In genomic region chrX:124256981-124257380, GRCh38 we compare ENCODE assay signal across 18 cellular contexts.
DNase-seq lines count a peak whose midpoint lies in the region; TF ChIP-seq lines count a peak whose summit lies in the region.
"Had no signal": no experiment of that assay in that cellular context is flagged by ENCODE, and none has a peak within 500 bp of the region (broad histone marks: within the 10 kb centered on the region; RNA-seq: fewer than 3 reads in every experiment).

No MANE protein-coding gene starts in this region.

- no peaks in the 10 kb centered on the region for H3K9me3 ChIP-seq in SK-N-MC (ENCODE audit: low read depth, low read length)
- H3K9me3 ChIP-seq in esophagus muscularis mucosa: no peaks in the 10 kb centered on the region
- H3K9me3 ChIP-seq: BLaER1 had no signal

- peak overlapping the region; percentile 97 for H3K27ac ChIP-seq in SK-N-MC
- peak overlapping the region; percentile 44 to 68 (median 56) for H3K27ac ChIP-seq in esophagus muscularis mucosa (replicated peaks in 1 of 4)
- H3K27ac ChIP-seq: BLaER1 had no signal

- peaks cover 0 to 37% (median 16%) of the 10 kb centered on the region in 4 donors for H3K4me1 ChIP-seq in esophagus muscularis mucosa
- H3K4me1 ChIP-seq: BLaER1 had no signal

- peak overlapping the region; percentile 59 for H3K27ac Mint-ChIP-seq in activated naive CD4-positive, alpha-beta T cell treated with anti-CD3 and anti-CD28 coated beads, Interleukin-2, amount 50 U/mL, for 24 hours
- H3K27ac Mint-ChIP-seq in activated naive CD4-positive, alpha-beta T cell treated with anti-CD3 and anti-CD28 coated beads for 36 hours: no peak overlapping the region
- H3K27ac Mint-ChIP-seq in nephron progenitor cell: peak overlapping the region; percentile 13
- H3K27ac Mint-ChIP-seq in activated T-cell treated with anti-CD3 and anti-CD28 coated beads, Interleukin-2, amount 50 U/mL, for 24 hours: no peak overlapping the region
- H3K27ac Mint-ChIP-seq: CD14-positive monocyte; CD4-positive, alpha-beta memory T cell; HFFc6 had no signal

- intact Hi-C loops in activated naive CD4-positive, alpha-beta T cell treated with anti-CD3 and anti-CD28 coated beads for 36 hours (cut with micrococcal nuclease): loop anchor here (5.0 kb wide), 1 partner anchor 40 kb away; no protein-coding TSS in a partner anchor
- intact Hi-C loops in esophagus muscularis mucosa (cut with DNase I): no loop called here

- no peak overlapping the region for H3K4me3 ChIP-seq in SK-N-MC
- no peak overlapping the region for H3K4me3 ChIP-seq in esophagus muscularis mucosa
- H3K4me3 ChIP-seq: BLaER1 had no signal

- H3K27me3 ChIP-seq in esophagus muscularis mucosa: no peaks in the 10 kb centered on the region

- H3K9ac ChIP-seq in SK-N-MC (ENCODE audit: insufficient read length): no peak overlapping the region
- H3K9ac ChIP-seq: BLaER1 had no signal

- no peaks in the 10 kb centered on the region for H3K36me3 Mint-ChIP-seq in activated naive CD4-positive, alpha-beta T cell treated with anti-CD3 and anti-CD28 coated beads, Interleukin-2, amount 50 U/mL, for 24 hours
- H3K36me3 Mint-ChIP-seq in activated naive CD4-positive, alpha-beta T cell treated with anti-CD3 and anti-CD28 coated beads for 36 hours (ENCODE audit: low read depth): no peaks in the 10 kb centered on the region
- H3K36me3 Mint-ChIP-seq in nephron progenitor cell (ENCODE audit: low read depth): no peaks in the 10 kb centered on the region
- H3K36me3 Mint-ChIP-seq in activated T-cell treated with anti-CD3 and anti-CD28 coated beads, Interleukin-2, amount 50 U/mL, for 24 hours (ENCODE audit: low read depth): no peaks in the 10 kb centered on the region
- H3K36me3 Mint-ChIP-seq: CD14-positive monocyte; CD4-positive, alpha-beta memory T cell had no signal

- no peak for DNase-seq in activated naive CD4-positive, alpha-beta T cell treated with anti-CD3 and anti-CD28 coated beads for 36 hours
- DNase-seq in SK-N-MC (ENCODE audit: low read depth, low spot score) (no peak), esophagus muscularis mucosa (ENCODE audit: extremely low spot score) (no peak), nephron progenitor cell (no peak), T-helper 2 cell (no peak), HUDEP-2 (lab: John Stamatoyannopoulos, UW; ENCODE audit: unreplicated experiment in 76 of 76) (no peak)
- no peak for DNase-seq in activated T-cell treated with anti-CD3 and anti-CD28 coated beads, Interleukin-2, amount 50 U/mL, for 24 hours
- DNase-seq: 8988T; CD4-positive, alpha-beta memory T cell; DMS153; DMS79; GDM1; GOT3; H7; HFFc6 had no signal

- 32% methylated on average over 3 of the region's 3 CpGs for WGBS in esophagus muscularis mucosa

- H3K27me3 Mint-ChIP-seq in activated naive CD4-positive, alpha-beta T cell treated with anti-CD3 and anti-CD28 coated beads, Interleukin-2, amount 50 U/mL, for 24 hours: no peaks in the 10 kb centered on the region
- no peaks in the 10 kb centered on the region for H3K27me3 Mint-ChIP-seq in activated naive CD4-positive, alpha-beta T cell treated with anti-CD3 and anti-CD28 coated beads for 36 hours (ENCODE audit: low read depth)
- no peaks in the 10 kb centered on the region for H3K27me3 Mint-ChIP-seq in nephron progenitor cell (ENCODE audit: low read depth, poor library complexity)
- peaks cover 11% of the 10 kb centered on the region for H3K27me3 Mint-ChIP-seq in activated T-cell treated with anti-CD3 and anti-CD28 coated beads, Interleukin-2, amount 50 U/mL, for 24 hours
- H3K27me3 Mint-ChIP-seq: CD4-positive, alpha-beta memory T cell had no signal

- no peaks in the 10 kb centered on the region for H3K9me3 Mint-ChIP-seq in activated naive CD4-positive, alpha-beta T cell treated with anti-CD3 and anti-CD28 coated beads, Interleukin-2, amount 50 U/mL, for 24 hours
- H3K9me3 Mint-ChIP-seq in activated naive CD4-positive, alpha-beta T cell treated with anti-CD3 and anti-CD28 coated beads for 36 hours: no peaks in the 10 kb centered on the region
- H3K9me3 Mint-ChIP-seq in nephron progenitor cell: no peaks in the 10 kb centered on the region
- peaks cover 2% of the 10 kb centered on the region for H3K9me3 Mint-ChIP-seq in activated T-cell treated with anti-CD3 and anti-CD28 coated beads, Interleukin-2, amount 50 U/mL, for 24 hours
- H3K9me3 Mint-ChIP-seq: CD4-positive, alpha-beta memory T cell; HFFc6 had no signal

- CTCF ChIA-PET in activated naive CD4-positive, alpha-beta T cell treated with anti-CD3 and anti-CD28 coated beads for 36 hours (lab: Charles Lee): interaction anchor here (1.5 kb wide), 1 partner anchor 31 kb away, joined by 3 read pairs; no protein-coding TSS in a partner anchor

- no peak overlapping the region for H3K4me3 Mint-ChIP-seq in activated naive CD4-positive, alpha-beta T cell treated with anti-CD3 and anti-CD28 coated beads, Interleukin-2, amount 50 U/mL, for 24 hours
- no peak overlapping the region for H3K4me3 Mint-ChIP-seq in activated naive CD4-positive, alpha-beta T cell treated with anti-CD3 and anti-CD28 coated beads for 36 hours
- no peak overlapping the region for H3K4me3 Mint-ChIP-seq in nephron progenitor cell
- no peak overlapping the region for H3K4me3 Mint-ChIP-seq in activated T-cell treated with anti-CD3 and anti-CD28 coated beads, Interleukin-2, amount 50 U/mL, for 24 hours
- H3K4me3 Mint-ChIP-seq: CD14-positive monocyte; CD4-positive, alpha-beta memory T cell; HFFc6 had no signal

- TF ChIP-seq POLR2A in esophagus muscularis mucosa (IDR thresholded peaks at IDR 0.05; ENCODE audit: low read depth): no peak

- TF ChIP-seq CTCF in esophagus muscularis mucosa (IDR thresholded peaks at IDR 0.05): no peak
- TF ChIP-seq CTCF in nephron progenitor cell (IDR thresholded peaks at IDR 0.05): no peak

- no peaks in the 10 kb centered on the region for H3K36me3 ChIP-seq in SK-N-MC (ENCODE audit: insufficient read depth, low read length)
- H3K36me3 ChIP-seq in esophagus muscularis mucosa: no peaks in the 10 kb centered on the region
- H3K36me3 ChIP-seq: BLaER1 had no signal

- H3K4me1 Mint-ChIP-seq in activated naive CD4-positive, alpha-beta T cell treated with anti-CD3 and anti-CD28 coated beads, Interleukin-2, amount 50 U/mL, for 24 hours: peaks cover 24% of the 10 kb centered on the region
- H3K4me1 Mint-ChIP-seq in activated naive CD4-positive, alpha-beta T cell treated with anti-CD3 and anti-CD28 coated beads for 36 hours (ENCODE audit: low read depth): peaks cover 27% of the 10 kb centered on the region
- no peaks in the 10 kb centered on the region for H3K4me1 Mint-ChIP-seq in nephron progenitor cell
- H3K4me1 Mint-ChIP-seq in activated T-cell treated with anti-CD3 and anti-CD28 coated beads, Interleukin-2, amount 50 U/mL, for 24 hours (ENCODE audit: low read depth): peaks cover 48% of the 10 kb centered on the region
- H3K4me1 Mint-ChIP-seq: CD4-positive, alpha-beta memory T cell had no signal

- TF ChIP-seq EP300 in esophagus muscularis mucosa (IDR thresholded peaks at IDR 0.05): no peak

Comparison
In these comparisons a context has a peak if more than half of its experiments do, and no peak if none do; other contexts are left out.
1. H3K27ac Mint-ChIP-seq: peak in activated naive CD4-positive, alpha-beta T cell treated with anti-CD3 and anti-CD28 coated beads, Interleukin-2, amount 50 U/mL, for 24 hours (single experiment) and nephron progenitor cell (single experiment); none in activated naive CD4-positive, alpha-beta T cell treated with anti-CD3 and anti-CD28 coated beads for 36 hours (single experiment) and activated T-cell treated with anti-CD3 and anti-CD28 coated beads, Interleukin-2, amount 50 U/mL, for 24 hours (single experiment).